9 cellular contexts compared by ENCODE assay signal in the genomic region with DNA sequence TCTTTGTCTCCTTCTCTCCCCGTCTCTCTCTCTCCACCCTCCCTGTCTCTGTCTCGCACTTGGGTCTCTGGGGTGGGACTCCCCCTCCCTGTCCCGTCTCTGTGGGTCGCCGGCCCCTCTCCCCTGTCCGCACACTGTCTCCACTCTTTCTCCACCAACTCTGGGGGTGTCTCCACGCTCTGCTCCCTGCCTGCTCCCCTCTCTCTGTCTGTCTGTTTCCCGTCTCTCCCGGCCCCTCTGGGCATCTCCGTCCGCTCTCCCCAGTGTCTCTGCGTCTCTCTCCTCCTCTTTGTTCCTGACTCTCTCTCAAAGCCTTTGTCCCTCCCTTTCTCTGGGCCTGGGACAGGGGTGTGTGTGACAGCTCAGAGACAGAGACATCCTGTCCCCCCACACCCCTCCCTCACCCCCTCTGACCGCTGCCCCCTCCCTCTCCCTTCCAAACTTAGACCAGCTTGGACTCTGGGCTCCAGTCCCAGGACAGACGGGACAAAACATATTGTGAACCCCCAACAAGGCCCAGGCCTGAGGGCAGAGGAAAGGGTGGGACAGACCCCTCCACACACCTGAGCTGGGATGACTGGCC. TPM values are rescaled to one million over a fixed set of nuclear protein-coding genes. Genes with fewer than 3 reads are reported as not detected.
DNase-seq lines count a peak whose midpoint lies in the region; ATAC-seq and TF ChIP-seq lines count a peak whose summit lies in the region.
"Had no signal": no experiment of that assay in that cellular context is flagged by ENCODE, and none has a peak within 500 bp of the region (broad histone marks: within the 10 kb centered on the region; RNA-seq: fewer than 3 reads in every experiment).

No MANE protein-coding gene starts in this region.

- peak overlapping the region in 3 of 5 experiments; percentile 12 to 89 (median 25) for H3K27ac Mint-ChIP-seq in brain

- H3K27ac ChIP-seq in psoas muscle = peak overlapping the region; percentile 94

- WGBS in psoas muscle, 3 donors = 46 to 56% (median 56%) methylated on average over 13 to 14 of the region's 14 CpGs

- intact Hi-C loops in psoas muscle (cut with DNase I) = loop anchor here in 1 of 2 donors (5.0 kb wide), 1 partner anchor 51 kb away; a partner anchor contains a TSS

- ATAC-seq in psoas muscle = peak; percentile 17 to 74 (median 73)
- no peak for ATAC-seq in GM18858 (IDR thresholded peaks at IDR 0.05; ENCODE audit: unreplicated experiment)
- ATAC-seq in GM21367 (IDR thresholded peaks at IDR 0.05; ENCODE audit: unreplicated experiment) = no peak

- DNase-seq in psoas muscle = peak in 1 of 2 donors; percentile 86
- DNase-seq: caudate nucleus, MV-4-11, NCI-H526 treated with DMSO at 0.1 percent for 48 hours had no signal

- peaks cover 13% of the 10 kb centered on the region for H3K27me3 Mint-ChIP-seq in brain

- H3K4me3 Mint-ChIP-seq in brain = no peak overlapping the region

- no peak overlapping the region for H3K4me3 ChIP-seq in psoas muscle

- H3K27me3 ChIP-seq in psoas muscle (ENCODE audit: insufficient read depth in 3 of 3, low read length in 2 of 3) = no peaks in the 10 kb centered on the region

- H3K36me3 ChIP-seq in psoas muscle (ENCODE audit: insufficient read depth in 1 of 2, low read depth in 1 of 2) = no peaks in the 10 kb centered on the region

- peaks cover 37% of the 10 kb centered on the region for H3K4me1 Mint-ChIP-seq in brain

- H3K36me3 Mint-ChIP-seq in brain = no peaks in the 10 kb centered on the region

- no peaks in the 10 kb centered on the region for H3K9me3 ChIP-seq in psoas muscle

- peaks cover 0 to 12% (median 0%) of the 10 kb centered on the region in 5 experiments for H3K9me3 Mint-ChIP-seq in brain

- no peak for TF ChIP-seq CTCF in brain (conservative IDR thresholded peaks at IDR 0.05)
- no peak for TF ChIP-seq CTCF in psoas muscle (IDR thresholded peaks at IDR 0.05)

- H3K4me1 ChIP-seq in psoas muscle = peaks cover 46% of the 10 kb centered on the region

RNA-seq across cellular contexts. Expression of a gene that starts 0.7 kb away (rescaled TPM):
- not detected for polyA plus RNA-seq in brain (ENCODE audit: insufficient read depth, low read depth, low replicate concordance)
- 10 to 100 TPM in 2 of 4 donors, 1 to 10 TPM in 1, under 1 TPM in 1; 0.79 to 30.8 (median 7.6) TPM for total RNA-seq in psoas muscle
- polyA plus RNA-seq in psoas muscle = 10 to 100 TPM in 1 of 3 donors, 1 to 10 TPM in 2; 5.4 to 10.6 (median 7.9) TPM
- total RNA-seq: liver, SK-MEL-5 had no signal

RNA-seq across cellular contexts. Expression of a gene that starts 9.1 kb away (rescaled TPM):
- polyA plus RNA-seq in brain (ENCODE audit: insufficient read depth, low read depth, low replicate concordance) = not detected
- total RNA-seq in psoas muscle = 10 to 100 TPM in 1 of 4 donors, 1 to 10 TPM in 2, under 1 TPM in 1; 0.59 to 13.4 (median 3.7) TPM
- 1 to 10 TPM in 1 of 3 donors, under 1 TPM in 2; 0.14 to 1.1 (median 0.91) TPM for polyA plus RNA-seq in psoas muscle
- total RNA-seq: liver, SK-MEL-5 had no signal
- polyA plus RNA-seq: liver had no signal

RNA-seq across cellular contexts. Expression of a gene that starts 34.6 kb away (rescaled TPM):
- polyA plus RNA-seq in brain (ENCODE audit: insufficient read depth, low read depth, low replicate concordance) (16.2 TPM), psoas muscle (10 to 100 TPM in 2 of 3 donors, 1 to 10 TPM in 1; 4.2 to 22.9 (median 14.2) TPM)
- total RNA-seq in psoas muscle = 10 to 100 TPM; 21.8 to 81.6 (median 29.5) TPM

RNA-seq across cellular contexts. Expression of a gene that starts 53.3 kb away (rescaled TPM):
- polyA plus RNA-seq in brain (ENCODE audit: insufficient read depth, low read depth, low replicate concordance) (30.5 TPM), psoas muscle (10 to 100 TPM; 10.8 to 12.1 (median 11.5) TPM)
- total RNA-seq in psoas muscle = 10 to 100 TPM in 3 of 4 donors, 1 to 10 TPM in 1; 9.9 to 23.7 (median 13.2) TPM

RNA-seq across cellular contexts. Expression of a gene that starts 54.1 kb away (rescaled TPM):
- polyA plus RNA-seq in brain (ENCODE audit: insufficient read depth, low read depth, low replicate concordance) (20.5 TPM), psoas muscle (10 to 100 TPM; 38.6 to 52.5 (median 41.4) TPM)
- total RNA-seq in psoas muscle = 10 to 100 TPM; 21.4 to 32.0 (median 24.5) TPM

Comparison
In these comparisons a context has a peak if more than half of its experiments do, and no peak if none do; other contexts are left out.
1. ATAC-seq: peak in psoas muscle (4 of 4); none in GM18858 (single experiment) and GM21367 (single experiment).